Comparison of ENCODE assay signal across 19 cellular contexts in genomic region chr6:32980488-32981038, GRCh38. TPM values are rescaled to one million over a fixed set of nuclear protein-coding genes. Genes with fewer than 3 reads are reported as not detected.
DNase-seq lines count a peak whose midpoint lies in the region; ATAC-seq, FAIRE-seq and TF ChIP-seq lines count a peak whose summit lies in the region.
"Had no signal": no experiment of that assay in that cellular context is flagged by ENCODE, and none has a peak within 500 bp of the region (broad histone marks: within the 10 kb centered on the region; RNA-seq: fewer than 3 reads in every experiment).

No MANE protein-coding gene starts in this region.

- H3K9ac ChIP-seq in HepG2 (ENCODE audit: insufficient read depth, low read depth, low read length) (no peak overlapping the region), SK-N-MC (ENCODE audit: insufficient read length) (no peak overlapping the region)

- TF ChIP-seq RAD21 in HepG2 (CRISPR knock-in tag; IDR thresholded peaks at IDR 0.05): no peak

- peaks cover 21% of the 10 kb centered on the region for H3K79me2 ChIP-seq in HepG2 (ENCODE audit: insufficient read depth, low read length)

- H3K27ac ChIP-seq in HepG2 (ENCODE audit: extremely low read length, insufficient read depth, low read length) (no peak overlapping the region), right lobe of liver (no peak overlapping the region), SK-N-MC (peak overlapping the region; percentile 26; the same call in 1 of the 2 replicates), stomach (peak overlapping the region in 3 of 5 donors; percentile 19 to 47 (median 47))
- H3K27ac ChIP-seq: foreskin keratinocyte, ovary had no signal

- no peak for ATAC-seq in HepG2
- no peak for ATAC-seq in right lobe of liver
- no peak for ATAC-seq in HG03520 (IDR thresholded peaks at IDR 0.05; ENCODE audit: unreplicated experiment)
- no peak for ATAC-seq in GM19463 (IDR thresholded peaks at IDR 0.05; ENCODE audit: unreplicated experiment)
- ATAC-seq: foreskin keratinocyte; stimulated activated memory B cell treated with anti-CD40 and anti-IgM and Interleukin-4, amounts not matched to agents 10 μg/mL and 1 μg/mL and 100 μg/mL, for 72 hours had no signal

- TF ChIP-seq EP300 in HepG2 (IDR thresholded peaks at IDR 0.05; ENCODE audit: low read depth in 2 of 2, low read length in 2 of 2) (no peak), HepG2 (CRISPR knock-in tag; IDR thresholded peaks at IDR 0.05; ENCODE audit: borderline replicate concordance) (no peak), stomach (IDR thresholded peaks at IDR 0.05) (no peak)

- in situ Hi-C loops in HepG2 (cut with HindIII; ENCODE audit: extremely low pct_ligation_motif_present, low pct_unique_long_range_greater_than_20kb): loop anchor here (5.0 kb wide), 1 partner anchor 43 kb away; no protein-coding TSS in a partner anchor

- TSS peak; percentile 1 for BruUV-seq in HepG2 (replicated peaks; lab: Mats Ljungman, UMichigan)

- no peak for TF ChIP-seq CTCF in HepG2 (CRISPR knock-in tag; IDR thresholded peaks at IDR 0.05)
- no peak for TF ChIP-seq CTCF in right lobe of liver (IDR thresholded peaks at IDR 0.05)
- TF ChIP-seq CTCF in stomach (IDR thresholded peaks at IDR 0.05): no peak

- peaks cover 31% of the 10 kb centered on the region for H3K4me1 ChIP-seq in HepG2 (ENCODE audit: insufficient read depth, low read length)
- H3K4me1 ChIP-seq in right lobe of liver: peaks cover 0 to 57% (median 24%) of the 10 kb centered on the region in 4 donors
- H3K4me1 ChIP-seq in stomach: peaks cover 64 to 96% (median 90%) of the 10 kb centered on the region in 4 donors
- H3K4me1 ChIP-seq: foreskin keratinocyte had no signal

- peaks cover 71% of the 10 kb centered on the region for H4K20me1 ChIP-seq in HepG2 (ENCODE audit: insufficient read depth, low read length)

- H3K36me3 ChIP-seq in HepG2 (replicated peaks in 1 of 2; ENCODE audit: control insufficient read depth in 1 of 2, insufficient read depth in 2 of 2, low read length in 2 of 2) (peaks cover 41 to 55% of the 10 kb centered on the region in 2 experiments), right lobe of liver (peaks cover 46 to 69% (median 56%) of the 10 kb centered on the region in 4 donors), SK-N-MC (ENCODE audit: insufficient read depth, low read length) (peaks cover 69% of the 10 kb centered on the region), stomach (peaks cover 62 to 68% (median 67%) of the 10 kb centered on the region in 4 donors)

- CTCF ChIA-PET in HepG2 (lab: Yijun Ruan, JAX; ENCODE audit: low intra/inter-chr PET ratio, low total read pairs): interaction anchor here (7.2 kb wide), 1 partner anchor 47 kb away, joined by 103 read pairs; no protein-coding TSS in a partner anchor

- POLR2A ChIA-PET in HepG2 (lab: Yijun Ruan, JAX): interaction anchor here (1.0 to 10.2 kb wide), 7 partner anchors 9 to 268 kb away, joined by 3 to 305 read pairs (median 6); partner anchors contain the start of genes BRD2, HLA-DMA and TAP2

- no peak overlapping the region for H2AFZ ChIP-seq in HepG2 (ENCODE audit: low read length)

- H3K27me3 ChIP-seq in HepG2 (ENCODE audit: control insufficient read depth in 1 of 2, insufficient read depth in 2 of 2, low read length in 2 of 2) (no peaks in the 10 kb centered on the region), right lobe of liver (no peaks in the 10 kb centered on the region), stomach (no peaks in the 10 kb centered on the region)
- H3K27me3 ChIP-seq: foreskin keratinocyte, ovary had no signal

- no peak overlapping the region for H3K4me3 ChIP-seq in HepG2 (replicated peaks in 1 of 3; ENCODE audit: insufficient read depth in 1 of 3, low read depth in 2 of 3, low read length in 3 of 3)
- no peak overlapping the region for H3K4me3 ChIP-seq in right lobe of liver
- H3K4me3 ChIP-seq in SK-N-MC: no peak overlapping the region
- H3K4me3 ChIP-seq in stomach: peak overlapping the region in 1 of 4 donors; percentile 8
- H3K4me3 ChIP-seq: ovary, skin epidermis had no signal

- no peak overlapping the region for H3K4me2 ChIP-seq in HepG2 (ENCODE audit: low read depth, low read length)

- TF ChIP-seq POLR2A in HepG2 (IDR thresholded peaks at IDR 0.05; ENCODE audit: insufficient read depth in 1 of 2, low read depth in 2 of 2, low read length in 2 of 2) (peak in 1 of 2 experiments; percentile 43; a peak in 2 of 4 replicates), right lobe of liver (IDR thresholded peaks at IDR 0.05) (no peak), stomach (IDR thresholded peaks at IDR 0.05) (no peak)

- intact Hi-C loops in HepG2 (cut with micrococcal nuclease; ENCODE audit: unreplicated experiment): no loop called here
- intact Hi-C loops in right lobe of liver (cut with DNase I): no loop called here
- intact Hi-C loops in stomach (cut with DNase I; ENCODE audit: low total_unique reads): no loop called here

- no peak for DNase-seq in HepG2 (ENCODE audit: low spot score)
- no peak for DNase-seq in right lobe of liver
- DNase-seq in SK-N-MC (ENCODE audit: low read depth, low spot score): no peak
- peak; percentile 10 for DNase-seq in kidney glomerular epithelial cell (lab: John Stamatoyannopoulos, UW)
- DNase-seq in stomach: no peak
- DNase-seq in NCI-H2227 (lab: John Stamatoyannopoulos, UW; ENCODE audit: unreplicated experiment): no peak
- DNase-seq: activated B cell treated with CpG ODN at 0.5 μM for 24 hours; central memory CD4-positive, alpha-beta T cell; DMS79; foreskin keratinocyte; NCI-H2107; ovary; RPMI8226 had no signal

- H3K9me3 ChIP-seq in HepG2 (ENCODE audit: low read length): no peaks in the 10 kb centered on the region
- H3K9me3 ChIP-seq in right lobe of liver: no peaks in the 10 kb centered on the region
- H3K9me3 ChIP-seq in SK-N-MC (ENCODE audit: low read depth, low read length): no peaks in the 10 kb centered on the region
- H3K9me3 ChIP-seq in stomach: no peaks in the 10 kb centered on the region
- H3K9me3 ChIP-seq: ovary had no signal

- FAIRE-seq in HepG2 (lab: Jason Lieb, UNC): no peak
- FAIRE-seq: urothelium cell line had no signal

- WGBS in HepG2 (ENCODE audit: low lambda C conversion rate): 83% methylated on average over 11 of the region's 11 CpGs
- WGBS in right lobe of liver (ENCODE audit: insufficient coverage, low coverage, low lambda C conversion rate, missing lambda C conversion rate): 62% methylated on average over 11 of the region's 11 CpGs
- 58 to 67% (median 63%) methylated on average over 11 of the region's 11 CpGs for WGBS in stomach, 5 donors

RNA-seq across cellular contexts. Expression of gene BRD2, which starts 12.2 kb away (rescaled TPM):
- total RNA-seq in HepG2 (2016; rRNA removed; fragmentation: Illumina TruSeq; extraction: Trizol) (71.5 and 143 TPM in 2 replicates), right lobe of liver (100 to 1,000 TPM in 1 of 6 experiments, 10 to 100 TPM in 5; 66.3 to 111 (median 73.7) TPM), stomach (100 to 1,000 TPM; 111 to 538 (median 190) TPM)
- total RNA-seq in HepG2 (2016; cell fraction: cytosol; rRNA removed; fragmentation: Illumina TruSeq; extraction: Trizol; ENCODE audit: low read depth): 57.3 and 65.0 TPM in 2 replicates
- 67.2 and 139 TPM in 2 replicates for total RNA-seq in HepG2 (2016; cell fraction: insoluble cytoplasmic fraction; rRNA removed; fragmentation: Illumina TruSeq; extraction: Trizol)
- total RNA-seq in HepG2 (2016; cell fraction: membrane; rRNA removed; fragmentation: Illumina TruSeq; extraction: Trizol): 98.6 and 98.8 TPM in 2 replicates
- 221 and 247 TPM in 2 replicates for total RNA-seq in HepG2 (2016; cell fraction: nucleus; rRNA removed; fragmentation: Illumina TruSeq; extraction: Trizol)
- polyA plus RNA-seq in HepG2 (2011; rRNA removed) (194 and 202 TPM in 2 replicates), stomach (10 to 100 TPM; 70.7 to 78.7 (median 74.4) TPM)
- 75.6 and 93.5 TPM in 2 replicates for polyA plus RNA-seq in HepG2 (2011; cell fraction: cytosol; rRNA removed)
- 401 and 432 TPM in 2 replicates for polyA plus RNA-seq in HepG2 (2011; cell fraction: nucleus; rRNA removed)
- 149 and 160 TPM in 2 replicates for polyA plus RNA-seq in HepG2 (2012)
- 30.1 and 33.2 TPM in 2 replicates for polyA plus RNA-seq in HepG2 (2016; cell fraction: cytosol; fragmentation: Illumina TruSeq; extraction: Trizol; ENCODE audit: low read depth)
- polyA plus RNA-seq in HepG2 (2016; cell fraction: insoluble cytoplasmic fraction; fragmentation: Illumina TruSeq; extraction: Trizol; ENCODE audit: low read depth): 94.6 and 114 TPM in 2 replicates
- 58.5 and 64.6 TPM in 2 replicates for polyA plus RNA-seq in HepG2 (2016; cell fraction: membrane; fragmentation: Illumina TruSeq; extraction: Trizol; ENCODE audit: low read depth)
- 653 and 682 TPM in 2 replicates for polyA plus RNA-seq in HepG2 (2016; cell fraction: nucleus; fragmentation: Illumina TruSeq; extraction: Trizol; ENCODE audit: insufficient read depth, low read depth)
- polyA minus RNA-seq in HepG2 (2011; rRNA and poly(A)+ RNA removed; ENCODE audit: low replicate concordance): 126 and 157 TPM in 2 replicates
- polyA minus RNA-seq in HepG2 (2011; cell fraction: cytosol; rRNA and poly(A)+ RNA removed): 43.6 and 49.2 TPM in 2 replicates
- polyA minus RNA-seq in HepG2 (2011; cell fraction: nucleus; rRNA and poly(A)+ RNA removed): 223 and 377 TPM in 2 replicates

RNA-seq across cellular contexts. Expression of gene HLA-DMA, which starts 27.7 kb away (rescaled TPM):
- total RNA-seq in HepG2 (2016; rRNA removed; fragmentation: Illumina TruSeq; extraction: Trizol) (0.71 and 1.3 TPM in 2 replicates), right lobe of liver (10 to 100 TPM in 4 of 6 experiments, 1 to 10 TPM in 2; 6.9 to 26.2 (median 10.7) TPM), stomach (100 to 1,000 TPM in 1 of 5 donors, 10 to 100 TPM in 2, 1 to 10 TPM in 1, under 1 TPM in 1; 0.87 to 129 (median 34.4) TPM)
- 0.53 and 0.61 TPM in 2 replicates for total RNA-seq in HepG2 (2016; cell fraction: cytosol; rRNA removed; fragmentation: Illumina TruSeq; extraction: Trizol; ENCODE audit: low read depth)
- 0.82 and 1.2 TPM in 2 replicates for total RNA-seq in HepG2 (2016; cell fraction: insoluble cytoplasmic fraction; rRNA removed; fragmentation: Illumina TruSeq; extraction: Trizol)
- 0.46 and 0.76 TPM in 2 replicates for total RNA-seq in HepG2 (2016; cell fraction: membrane; rRNA removed; fragmentation: Illumina TruSeq; extraction: Trizol)
- total RNA-seq in HepG2 (2016; cell fraction: nucleus; rRNA removed; fragmentation: Illumina TruSeq; extraction: Trizol): 0.78 and 0.85 TPM in 2 replicates
- polyA plus RNA-seq in HepG2 (2011; rRNA removed) (0.70 and 1.7 TPM in 2 replicates), stomach (10 to 100 TPM; 15.1 to 93.2 (median 30.0) TPM)
- 0.59 and 1.2 TPM in 2 replicates for polyA plus RNA-seq in HepG2 (2011; cell fraction: cytosol; rRNA removed)
- 3.1 and 3.3 TPM in 2 replicates for polyA plus RNA-seq in HepG2 (2011; cell fraction: nucleus; rRNA removed)
- 1.6 and 1.7 TPM in 2 replicates for polyA plus RNA-seq in HepG2 (2012)
- 0.12 and 0.36 TPM in 2 replicates for polyA plus RNA-seq in HepG2 (2016; cell fraction: cytosol; fragmentation: Illumina TruSeq; extraction: Trizol; ENCODE audit: low read depth)
- 0.62 and 0.68 TPM in 2 replicates for polyA plus RNA-seq in HepG2 (2016; cell fraction: insoluble cytoplasmic fraction; fragmentation: Illumina TruSeq; extraction: Trizol; ENCODE audit: low read depth)
- polyA plus RNA-seq in HepG2 (2016; cell fraction: membrane; fragmentation: Illumina TruSeq; extraction: Trizol; ENCODE audit: low read depth): 0.63 and 0.96 TPM in 2 replicates
- 2.9 and 4.5 TPM in 2 replicates for polyA plus RNA-seq in HepG2 (2016; cell fraction: nucleus; fragmentation: Illumina TruSeq; extraction: Trizol; ENCODE audit: insufficient read depth, low read depth)
- polyA minus RNA-seq in HepG2 (2011; rRNA and poly(A)+ RNA removed; ENCODE audit: low replicate concordance): 1.2 and 1.9 TPM in 2 replicates
- not detected in 2 replicates for polyA minus RNA-seq in HepG2 (2011; cell fraction: cytosol; rRNA and poly(A)+ RNA removed)
- 1.7 and 2.3 TPM in 2 replicates for polyA minus RNA-seq in HepG2 (2011; cell fraction: nucleus; rRNA and poly(A)+ RNA removed)

RNA-seq across cellular contexts. Expression of gene HLA-DOA, which starts 28.8 kb away (rescaled TPM):
- total RNA-seq in HepG2 (2016; rRNA removed; fragmentation: Illumina TruSeq; extraction: Trizol): 0.07 and 0.09 TPM in 2 replicates
- not detected in 2 replicates for total RNA-seq in HepG2 (2016; cell fraction: cytosol; rRNA removed; fragmentation: Illumina TruSeq; extraction: Trizol; ENCODE audit: low read depth)
- 0.04 TPM in 1 of 2 replicates, not detected in the other for total RNA-seq in HepG2 (2016; cell fraction: insoluble cytoplasmic fraction; rRNA removed; fragmentation: Illumina TruSeq; extraction: Trizol)
- total RNA-seq in HepG2 (2016; cell fraction: membrane; rRNA removed; fragmentation: Illumina TruSeq; extraction: Trizol): 0.06 TPM in 1 of 2 replicates, not detected in the other
- 0.09 TPM in 1 of 2 replicates, not detected in the other for total RNA-seq in HepG2 (2016; cell fraction: nucleus; rRNA removed; fragmentation: Illumina TruSeq; extraction: Trizol)
- 0.03 TPM in 1 of 2 replicates, not detected in the other for polyA plus RNA-seq in HepG2 (2011; rRNA removed)
- polyA plus RNA-seq in HepG2 (2011; cell fraction: cytosol; rRNA removed): 0.04 TPM in 1 of 2 replicates, not detected in the other
- polyA plus RNA-seq in HepG2 (2011; cell fraction: nucleus; rRNA removed): not detected in 2 replicates
- polyA plus RNA-seq in HepG2 (2012): not detected in 2 replicates
- polyA plus RNA-seq in HepG2 (2016; cell fraction: cytosol; fragmentation: Illumina TruSeq; extraction: Trizol; ENCODE audit: low read depth): not detected in 2 replicates
- 0.07 TPM in 1 of 2 replicates, not detected in the other for polyA plus RNA-seq in HepG2 (2016; cell fraction: insoluble cytoplasmic fraction; fragmentation: Illumina TruSeq; extraction: Trizol; ENCODE audit: low read depth)
- polyA plus RNA-seq in HepG2 (2016; cell fraction: membrane; fragmentation: Illumina TruSeq; extraction: Trizol; ENCODE audit: low read depth): not detected in 2 replicates
- polyA plus RNA-seq in HepG2 (2016; cell fraction: nucleus; fragmentation: Illumina TruSeq; extraction: Trizol; ENCODE audit: insufficient read depth, low read depth): 0.63 TPM in 1 of 2 replicates, not detected in the other
- polyA minus RNA-seq in HepG2 (2011; rRNA and poly(A)+ RNA removed; ENCODE audit: low replicate concordance): 0.30 TPM in 1 of 2 replicates, not detected in the other
- polyA minus RNA-seq in HepG2 (2011; cell fraction: cytosol; rRNA and poly(A)+ RNA removed): not detected in 2 replicates
- polyA minus RNA-seq in HepG2 (2011; cell fraction: nucleus; rRNA and poly(A)+ RNA removed): not detected in 2 replicates
- 1 to 10 TPM in 5 of 6 experiments, under 1 TPM in 1; 0.37 to 3.3 (median 1.2) TPM for total RNA-seq in right lobe of liver
- 1 to 10 TPM in 2 of 5 donors, under 1 TPM in 2, not detected in 1; 0.45 to 3.9 (median 1.9) TPM for total RNA-seq in stomach
- 1 to 10 TPM in 1 of 3 donors, under 1 TPM in 2; 0.62 to 2.1 (median 0.92) TPM for polyA plus RNA-seq in stomach
- total RNA-seq: foreskin keratinocyte, lung microvascular endothelial cell had no signal
- polyA plus RNA-seq: foreskin keratinocyte had no signal

RNA-seq across cellular contexts. Expression of gene HLA-DMB, which starts 39.7 kb away (rescaled TPM):
- total RNA-seq in HepG2 (2016; rRNA removed; fragmentation: Illumina TruSeq; extraction: Trizol) (not detected in 2 replicates), right lobe of liver (10 to 100 TPM in 1 of 6 experiments, 1 to 10 TPM in 5; 1.8 to 22.0 (median 6.5) TPM), stomach (10 to 100 TPM in 2 of 5 donors, 1 to 10 TPM in 2, not detected in 1; 7.6 to 27.1 (median 13.4) TPM)
- total RNA-seq in HepG2 (2016; cell fraction: cytosol; rRNA removed; fragmentation: Illumina TruSeq; extraction: Trizol; ENCODE audit: low read depth): not detected in 2 replicates
- not detected in 2 replicates for total RNA-seq in HepG2 (2016; cell fraction: insoluble cytoplasmic fraction; rRNA removed; fragmentation: Illumina TruSeq; extraction: Trizol)
- total RNA-seq in HepG2 (2016; cell fraction: membrane; rRNA removed; fragmentation: Illumina TruSeq; extraction: Trizol): not detected in 2 replicates
- total RNA-seq in HepG2 (2016; cell fraction: nucleus; rRNA removed; fragmentation: Illumina TruSeq; extraction: Trizol): not detected in 2 replicates
- polyA plus RNA-seq in HepG2 (2011; rRNA removed) (not detected in 2 replicates), stomach (10 to 100 TPM in 2 of 3 donors, 1 to 10 TPM in 1; 8.1 to 25.3 (median 11.8) TPM)
- not detected in 2 replicates for polyA plus RNA-seq in HepG2 (2011; cell fraction: cytosol; rRNA removed)
- polyA plus RNA-seq in HepG2 (2011; cell fraction: nucleus; rRNA removed): 0.09 TPM in 1 of 2 replicates, not detected in the other
- not detected in 2 replicates for polyA plus RNA-seq in HepG2 (2012)
- not detected in 2 replicates for polyA plus RNA-seq in HepG2 (2016; cell fraction: cytosol; fragmentation: Illumina TruSeq; extraction: Trizol; ENCODE audit: low read depth)
- polyA plus RNA-seq in HepG2 (2016; cell fraction: insoluble cytoplasmic fraction; fragmentation: Illumina TruSeq; extraction: Trizol; ENCODE audit: low read depth): not detected in 2 replicates
- not detected in 2 replicates for polyA plus RNA-seq in HepG2 (2016; cell fraction: membrane; fragmentation: Illumina TruSeq; extraction: Trizol; ENCODE audit: low read depth)
- polyA plus RNA-seq in HepG2 (2016; cell fraction: nucleus; fragmentation: Illumina TruSeq; extraction: Trizol; ENCODE audit: insufficient read depth, low read depth): not detected in 2 replicates
- polyA minus RNA-seq in HepG2 (2011; rRNA and poly(A)+ RNA removed; ENCODE audit: low replicate concordance): not detected in 2 replicates
- polyA minus RNA-seq in HepG2 (2011; cell fraction: cytosol; rRNA and poly(A)+ RNA removed): not detected in 2 replicates
- not detected in 2 replicates for polyA minus RNA-seq in HepG2 (2011; cell fraction: nucleus; rRNA and poly(A)+ RNA removed)
- total RNA-seq: lung microvascular endothelial cell had no signal
- polyA plus RNA-seq: foreskin keratinocyte had no signal

Comparison
In these comparisons a context has a peak if more than half of its experiments do, and no peak if none do; other contexts are left out.
1. H3K27ac ChIP-seq: peak in SK-N-MC (single experiment) and stomach (3 of 5); none in HepG2 (single experiment) and right lobe of liver (0 of 3).